Comparison of ENCODE assay signal across 14 cellular contexts in genomic region chrX:47484885-47485284, GRCh38. TPM values are rescaled to one million over a fixed set of nuclear protein-coding genes. Genes with fewer than 3 reads are reported as not detected.
DNase-seq lines count a peak whose midpoint lies in the region; ATAC-seq, FAIRE-seq and TF ChIP-seq lines count a peak whose summit lies in the region.
"Had no signal": no experiment of that assay in that cellular context is flagged by ENCODE, and none has a peak within 500 bp of the region (broad histone marks: within the 10 kb centered on the region; RNA-seq: fewer than 3 reads in every experiment).

No MANE protein-coding gene starts in this region.

- H3K4me2 ChIP-seq in HepG2 (ENCODE audit: low read depth, low read length): peak overlapping the region; percentile 70
- H3K4me2 ChIP-seq in hepatocyte: peak overlapping the region; percentile 74
- H3K4me2 ChIP-seq in neural progenitor cell: no peak overlapping the region

- H3K4me3 ChIP-seq in HepG2 (replicated peaks in 1 of 3; ENCODE audit: insufficient read depth in 1 of 3, low read depth in 2 of 3, low read length in 3 of 3) (no peak overlapping the region), right lobe of liver (no peak overlapping the region), hepatocyte (peak overlapping the region; percentile 12), neural progenitor cell (no peak overlapping the region)
- H3K4me3 ChIP-seq: prostate gland had no signal

- H3K9me2 ChIP-seq in hepatocyte (replicated peaks; ENCODE audit: insufficient read depth): no peaks in the 10 kb centered on the region

- no TSS peak for BruUV-seq in HepG2 (replicated peaks; lab: Mats Ljungman, UMichigan)

- 70% methylated on average over 2 of the region's 2 CpGs for WGBS in HepG2 (ENCODE audit: low lambda C conversion rate)
- WGBS in right lobe of liver (ENCODE audit: insufficient coverage, low coverage, low lambda C conversion rate, missing lambda C conversion rate): 54% methylated on average over 2 of the region's 2 CpGs
- 71% methylated on average over 2 of the region's 2 CpGs for WGBS in hepatocyte (ENCODE audit: low lambda C conversion rate, missing lambda C conversion rate)

- no peak for FAIRE-seq in HepG2 (lab: Jason Lieb, UNC)

- H3K9me3 ChIP-seq in HepG2 (ENCODE audit: low read length): no peaks in the 10 kb centered on the region
- no peaks in the 10 kb centered on the region for H3K9me3 ChIP-seq in right lobe of liver
- H3K9me3 ChIP-seq in hepatocyte (ENCODE audit: low read depth): no peaks in the 10 kb centered on the region
- H3K9me3 ChIP-seq in T-helper 17 cell (ENCODE audit: control insufficient read depth, low read length, poor library complexity, severe bottlenecking): no peaks in the 10 kb centered on the region
- H3K9me3 ChIP-seq in neural progenitor cell (ENCODE audit: low read depth): no peaks in the 10 kb centered on the region
- H3K9me3 ChIP-seq: prostate gland had no signal

- TF ChIP-seq POLR2A in HepG2 (IDR thresholded peaks at IDR 0.05; ENCODE audit: insufficient read depth in 1 of 2, low read depth in 2 of 2, low read length in 2 of 2): no peak
- TF ChIP-seq POLR2A in right lobe of liver (IDR thresholded peaks at IDR 0.05): no peak

- H3K27ac Mint-ChIP-seq in T-helper 17 cell (no peak overlapping the region), neural progenitor cell (no peak overlapping the region)

- H3K27me3 Mint-ChIP-seq in T-helper 17 cell (no peaks in the 10 kb centered on the region), neural progenitor cell (ENCODE audit: insufficient read depth, low read depth) (no peaks in the 10 kb centered on the region)
- H3K27me3 Mint-ChIP-seq: stimulated activated naive CD8-positive, alpha-beta T cell treated with anti-CD3 and anti-CD28 coated beads, Interleukin-15, amount 100 ng/mL, for 72 hours had no signal

- in situ Hi-C loops in HepG2 (cut with HindIII; ENCODE audit: extremely low pct_ligation_motif_present, low pct_unique_long_range_greater_than_20kb): no loop called here

- peaks cover 5% of the 10 kb centered on the region for H3K9me3 Mint-ChIP-seq in neural progenitor cell
- H3K9me3 Mint-ChIP-seq: stimulated activated naive CD8-positive, alpha-beta T cell treated with anti-CD3 and anti-CD28 coated beads, Interleukin-15, amount 100 ng/mL, for 72 hours had no signal

- POLR2A ChIA-PET in HepG2 (lab: Yijun Ruan, JAX) (no interaction called here), RWPE1 (lab: Yijun Ruan, JAX; ENCODE audit: low non-redundant PET) (interaction anchor here (0.7 kb wide), 1 partner anchor 286 kb away, joined by 5 read pairs; no protein-coding TSS in a partner anchor)

- H3K9ac ChIP-seq in HepG2 (ENCODE audit: insufficient read depth, low read depth, low read length) (no peak overlapping the region), neural progenitor cell (no peak overlapping the region)

- H2AFZ ChIP-seq in HepG2 (ENCODE audit: low read length) (no peak overlapping the region), hepatocyte (no peak overlapping the region), neural progenitor cell (replicated peaks) (no peak overlapping the region)

- ATAC-seq in HepG2: no peak
- no peak for ATAC-seq in right lobe of liver
- ATAC-seq in T-helper 17 cell: no peak
- ATAC-seq in HG03521 (IDR thresholded peaks at IDR 0.05; ENCODE audit: unreplicated experiment): no peak
- ATAC-seq: stimulated activated naive CD8-positive, alpha-beta T cell treated with anti-CD3 and anti-CD28 coated beads, Interleukin-15, amount 100 ng/mL, for 72 hours had no signal

- CTCF ChIA-PET in HepG2 (lab: Yijun Ruan, JAX; ENCODE audit: low intra/inter-chr PET ratio, low total read pairs): no interaction called here
- CTCF ChIA-PET in RWPE1 (lab: Yijun Ruan, JAX): no interaction called here

- H3K79me2 ChIP-seq in HepG2 (ENCODE audit: insufficient read depth, low read length) (peaks cover 21% of the 10 kb centered on the region), hepatocyte (peaks cover 46% of the 10 kb centered on the region), neural progenitor cell (ENCODE audit: low read depth) (peaks cover 24% of the 10 kb centered on the region)

- H3K27ac ChIP-seq in HepG2 (ENCODE audit: extremely low read length, insufficient read depth, low read length) (no peak overlapping the region), right lobe of liver (no peak overlapping the region), RWPE1 (peak overlapping the region; percentile 56), hepatocyte (peak overlapping the region; percentile 19), neural progenitor cell (no peak overlapping the region)
- H3K27ac ChIP-seq: brain microvascular endothelial cell, C4-2B had no signal

- H3F3A ChIP-seq in neural progenitor cell (ENCODE audit: low read depth): no peaks in the 10 kb centered on the region

- H3K4me3 Mint-ChIP-seq in T-helper 17 cell: no peak overlapping the region
- no peak overlapping the region for H3K4me3 Mint-ChIP-seq in neural progenitor cell

- intact Hi-C loops in HepG2 (cut with micrococcal nuclease; ENCODE audit: unreplicated experiment) (no loop called here), right lobe of liver (cut with DNase I) (no loop called here)

- H3K36me3 Mint-ChIP-seq in T-helper 17 cell (ENCODE audit: low read depth) (no peaks in the 10 kb centered on the region), neural progenitor cell (no peaks in the 10 kb centered on the region)

- H4K20me1 ChIP-seq in HepG2 (ENCODE audit: insufficient read depth, low read length) (no peaks in the 10 kb centered on the region), hepatocyte (ENCODE audit: insufficient read depth, poor library complexity, severe bottlenecking) (no peaks in the 10 kb centered on the region), neural progenitor cell (ENCODE audit: low read depth) (no peaks in the 10 kb centered on the region)

- H3K4me1 ChIP-seq in HepG2 (ENCODE audit: insufficient read depth, low read length): no peaks in the 10 kb centered on the region
- H3K4me1 ChIP-seq in right lobe of liver: no peaks in the 10 kb centered on the region
- H3K4me1 ChIP-seq in hepatocyte (ENCODE audit: insufficient read depth): peaks cover 6% of the 10 kb centered on the region
- no peaks in the 10 kb centered on the region for H3K4me1 ChIP-seq in neural progenitor cell
- H3K4me1 ChIP-seq: prostate gland had no signal

- H3K27me3 ChIP-seq in HepG2 (ENCODE audit: control insufficient read depth in 1 of 2, insufficient read depth in 2 of 2, low read length in 2 of 2) (no peaks in the 10 kb centered on the region; a peak in 1 of 5 replicates), right lobe of liver (no peaks in the 10 kb centered on the region), hepatocyte (no peaks in the 10 kb centered on the region), neural progenitor cell (no peaks in the 10 kb centered on the region)
- H3K27me3 ChIP-seq: brain microvascular endothelial cell had no signal

- H3K36me3 ChIP-seq in HepG2 (replicated peaks in 1 of 2; ENCODE audit: control insufficient read depth in 1 of 2, insufficient read depth in 2 of 2, low read length in 2 of 2): no peaks in the 10 kb centered on the region
- H3K36me3 ChIP-seq in right lobe of liver: no peaks in the 10 kb centered on the region
- no peaks in the 10 kb centered on the region for H3K36me3 ChIP-seq in hepatocyte (replicated peaks; ENCODE audit: insufficient read depth, low read depth)
- H3K36me3 ChIP-seq in neural progenitor cell: no peaks in the 10 kb centered on the region
- H3K36me3 ChIP-seq: brain microvascular endothelial cell, prostate gland had no signal

- TF ChIP-seq RAD21 in HepG2 (CRISPR knock-in tag; IDR thresholded peaks at IDR 0.05): no peak

- DNase-seq in HepG2 (ENCODE audit: low spot score) (no peak), right lobe of liver (no peak), RWPE1 (ENCODE audit: low spot score) (no peak), hepatocyte (ENCODE audit: low spot score) (no peak), T-helper 17 cell (no peak), neural progenitor cell (ENCODE audit: low spot score) (no peak), HCEC 1CT (no peak)
- DNase-seq: brain microvascular endothelial cell; NCI-H345; RPMI8226; stimulated activated naive CD8-positive, alpha-beta T cell treated with anti-CD3 and anti-CD28 coated beads, Interleukin-15, amount 100 ng/mL, for 72 hours had no signal

- H3K4me1 Mint-ChIP-seq in T-helper 17 cell (peaks cover 13% of the 10 kb centered on the region), neural progenitor cell (peaks cover 19% of the 10 kb centered on the region)

- TF ChIP-seq CTCF in HepG2 (CRISPR knock-in tag; IDR thresholded peaks at IDR 0.05) (no peak), right lobe of liver (IDR thresholded peaks at IDR 0.05) (no peak), RWPE1 (conservative IDR thresholded peaks at IDR 0.05; ENCODE audit: low read depth) (no peak), hepatocyte (IDR thresholded peaks at IDR 0.05; ENCODE audit: poor library complexity) (no peak), neural progenitor cell (IDR thresholded peaks at IDR 0.05) (no peak)

- TF ChIP-seq EP300 in HepG2 (IDR thresholded peaks at IDR 0.05; ENCODE audit: low read depth in 2 of 2, low read length in 2 of 2) (no peak), HepG2 (CRISPR knock-in tag; IDR thresholded peaks at IDR 0.05; ENCODE audit: borderline replicate concordance) (no peak)

RNA-seq across cellular contexts. Expression of gene ZNF41, which starts 1.9 kb away (rescaled TPM):
- 3.9 and 7.2 TPM in 2 replicates for total RNA-seq in HepG2 (2016; rRNA removed; fragmentation: Illumina TruSeq; extraction: Trizol)
- total RNA-seq in HepG2 (2016; cell fraction: cytosol; rRNA removed; fragmentation: Illumina TruSeq; extraction: Trizol; ENCODE audit: low read depth): 0.79 and 0.91 TPM in 2 replicates
- total RNA-seq in HepG2 (2016; cell fraction: insoluble cytoplasmic fraction; rRNA removed; fragmentation: Illumina TruSeq; extraction: Trizol): 4.5 and 6.4 TPM in 2 replicates
- 2.5 and 2.7 TPM in 2 replicates for total RNA-seq in HepG2 (2016; cell fraction: membrane; rRNA removed; fragmentation: Illumina TruSeq; extraction: Trizol)
- total RNA-seq in HepG2 (2016; cell fraction: nucleus; rRNA removed; fragmentation: Illumina TruSeq; extraction: Trizol): 3.9 and 4.7 TPM in 2 replicates
- polyA plus RNA-seq in HepG2 (2011; rRNA removed): 1.9 and 2.3 TPM in 2 replicates
- 1.7 TPM in 2 replicates for polyA plus RNA-seq in HepG2 (2011; cell fraction: cytosol; rRNA removed)
- 1.8 and 2.0 TPM in 2 replicates for polyA plus RNA-seq in HepG2 (2011; cell fraction: nucleus; rRNA removed)
- polyA plus RNA-seq in HepG2 (2012): 1.2 and 1.9 TPM in 2 replicates
- polyA plus RNA-seq in HepG2 (2016; cell fraction: cytosol; fragmentation: Illumina TruSeq; extraction: Trizol; ENCODE audit: low read depth): 0.16 and 0.38 TPM in 2 replicates
- polyA plus RNA-seq in HepG2 (2016; cell fraction: insoluble cytoplasmic fraction; fragmentation: Illumina TruSeq; extraction: Trizol; ENCODE audit: low read depth): 4.1 and 4.4 TPM in 2 replicates
- polyA plus RNA-seq in HepG2 (2016; cell fraction: membrane; fragmentation: Illumina TruSeq; extraction: Trizol; ENCODE audit: low read depth): 0.73 and 1.2 TPM in 2 replicates
- 6.2 and 8.6 TPM in 2 replicates for polyA plus RNA-seq in HepG2 (2016; cell fraction: nucleus; fragmentation: Illumina TruSeq; extraction: Trizol; ENCODE audit: insufficient read depth, low read depth)
- polyA minus RNA-seq in HepG2 (2011; rRNA and poly(A)+ RNA removed; ENCODE audit: low replicate concordance): 3.2 and 13.5 TPM in 2 replicates
- 1.9 and 3.3 TPM in 2 replicates for polyA minus RNA-seq in HepG2 (2011; cell fraction: cytosol; rRNA and poly(A)+ RNA removed)
- polyA minus RNA-seq in HepG2 (2011; cell fraction: nucleus; rRNA and poly(A)+ RNA removed): 4.5 and 5.2 TPM in 2 replicates
- 1 to 10 TPM; 2.7 to 6.1 (median 3.9) TPM for total RNA-seq in right lobe of liver
- 4.3 and 5.3 TPM in 2 replicates for total RNA-seq in hepatocyte
- polyA plus RNA-seq in hepatocyte: 2.1 and 2.2 TPM in 2 replicates
- total RNA-seq in T-helper 17 cell: 1 to 10 TPM; 8.4 to 8.6 TPM
- 5.1 and 6.5 TPM in 2 replicates for total RNA-seq in neural progenitor cell (ENCODE audit: low replicate concordance)

Comparison
In these comparisons a context has a peak if more than half of its experiments do, and no peak if none do; other contexts are left out.
1. H3K27ac ChIP-seq: peak in RWPE1 (single experiment) and hepatocyte (single experiment); none in HepG2 (single experiment), right lobe of liver (0 of 3) and neural progenitor cell (single experiment).